1 cellular context compared by ENCODE assay signal in genomic region chr13:38990693-38991092, GRCh38.
TF ChIP-seq lines count a peak whose summit lies in the region.

Gene STOML3, minus strand, starts transcription at chr13:38990831. Its CDS starts 110 bp downstream, at chr13:38990721.

TF ChIP-seq in endothelial cell of umbilical vein, 7 proteins besides CTCF, POLR2A, EP300 and RAD21:
- TF ChIP-seq FOS (IDR thresholded peaks at IDR 0.05; ENCODE audit: borderline replicate concordance, insufficient read depth, low read length), result no peak
- no peak for TF ChIP-seq MYC (IDR thresholded peaks at IDR 0.05; ENCODE audit: low read depth, low read length)
- no peak for TF ChIP-seq POLR2AphosphoS5 (IDR thresholded peaks at IDR 0.05; ENCODE audit: insufficient read depth, low read depth, low read length)
- TF ChIP-seq GATA2 (IDR thresholded peaks at IDR 0.05; ENCODE audit: insufficient read depth, insufficient read length, low read depth, low read length), result no peak
- no peak for TF ChIP-seq JUN (IDR thresholded peaks at IDR 0.05; ENCODE audit: borderline replicate concordance, insufficient read depth, insufficient read length, low read depth)
- no peak for TF ChIP-seq MAX (IDR thresholded peaks at IDR 0.05; ENCODE audit: insufficient read depth, insufficient read length)
- TF ChIP-seq EZH2 (IDR thresholded peaks at IDR 0.05; ENCODE audit: borderline replicate concordance, low read depth, low read length, severe bottlenecking), result no peak
TF ChIP-seq in endothelial cell of umbilical vein: peak in this region for 0.
